ENCODE assay signal across 8 cellular contexts in genomic region chr1:150486966-150487762, GRCh38. TPM values are rescaled to one million over a fixed set of nuclear protein-coding genes. Genes with fewer than 3 reads are reported as not detected.
DNase-seq lines count a peak whose midpoint lies in the region; ATAC-seq and TF ChIP-seq lines count a peak whose summit lies in the region.

A gene with protein sequence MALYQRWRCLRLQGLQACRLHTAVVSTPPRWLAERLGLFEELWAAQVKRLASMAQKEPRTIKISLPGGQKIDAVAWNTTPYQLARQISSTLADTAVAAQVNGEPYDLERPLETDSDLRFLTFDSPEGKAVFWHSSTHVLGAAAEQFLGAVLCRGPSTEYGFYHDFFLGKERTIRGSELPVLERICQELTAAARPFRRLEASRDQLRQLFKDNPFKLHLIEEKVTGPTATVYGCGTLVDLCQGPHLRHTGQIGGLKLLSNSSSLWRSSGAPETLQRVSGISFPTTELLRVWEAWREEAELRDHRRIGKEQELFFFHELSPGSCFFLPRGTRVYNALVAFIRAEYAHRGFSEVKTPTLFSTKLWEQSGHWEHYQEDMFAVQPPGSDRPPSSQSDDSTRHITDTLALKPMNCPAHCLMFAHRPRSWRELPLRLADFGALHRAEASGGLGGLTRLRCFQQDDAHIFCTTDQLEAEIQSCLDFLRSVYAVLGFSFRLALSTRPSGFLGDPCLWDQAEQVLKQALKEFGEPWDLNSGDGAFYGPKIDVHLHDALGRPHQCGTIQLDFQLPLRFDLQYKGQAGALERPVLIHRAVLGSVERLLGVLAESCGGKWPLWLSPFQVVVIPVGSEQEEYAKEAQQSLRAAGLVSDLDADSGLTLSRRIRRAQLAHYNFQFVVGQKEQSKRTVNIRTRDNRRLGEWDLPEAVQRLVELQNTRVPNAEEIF (plus strand): TSS chr1:150487419. CDS start chr1:150487451, 32 bp downstream.

- H3K9me2 ChIP-seq in OCI-LY1 (ENCODE audit: low read depth, low read length), result no peaks in the 10 kb centered on the region

- H3K36me3 ChIP-seq in HUES64 (ENCODE audit: insufficient read depth, low read length), result peaks cover 32% of the 10 kb centered on the region
- peaks cover 25% of the 10 kb centered on the region for H3K36me3 ChIP-seq in OCI-LY1 (ENCODE audit: insufficient read depth, low read length)

- H3K9me3 ChIP-seq in HUES64 (ENCODE audit: insufficient read depth, low read depth, low read length) (no peaks in the 10 kb centered on the region), OCI-LY1 (ENCODE audit: low read length) (no peaks in the 10 kb centered on the region)

- H3K4me1 ChIP-seq in HUES64 (ENCODE audit: insufficient read depth, low read length) (no peaks in the 10 kb centered on the region), OCI-LY1 (ENCODE audit: insufficient read depth, low read length, severe bottlenecking) (peaks cover 12% of the 10 kb centered on the region)

- H3K4me3 ChIP-seq in HUES64 (ENCODE audit: low read length) (peak within 1 kb of the TSS; percentile 73), OCI-LY1 (ENCODE audit: low read depth, low read length, poor library complexity, severe bottlenecking) (peak within 1 kb of the TSS; percentile 98)

- H4K20me1 ChIP-seq in OCI-LY1 (ENCODE audit: insufficient read depth, low read length), result no peaks in the 10 kb centered on the region

- peak; percentile 97 for DNase-seq in D341Med (ENCODE audit: low spot score)
- peak; percentile 91 for DNase-seq in activated CD8-positive, alpha-beta memory T cell treated with anti-CD3 and anti-CD28 coated beads, Interleukin-2, amount 50 U/mL, for 4 hours
- DNase-seq in epidermal melanocyte (ENCODE audit: insufficient read length, low spot score), result peak; percentile 95
- DNase-seq in middle frontal gyrus (ENCODE audit: extremely low spot score, low spot score), result peak; percentile 97
- DNase-seq in stimulated activated CD8-positive, alpha-beta memory T cell treated with anti-CD3 and anti-CD28 coated beads, Interleukin-2, amount 100 ng/mL, for 48 hours (ENCODE audit: low read depth in 2 of 2), result peak; percentile 81 to 90

- WGBS in HUES64, result 1% methylated on average over 29 of the region's 30 CpGs

- peaks cover 5% of the 10 kb centered on the region; the same call in 1 of the 2 replicates for H3K79me2 ChIP-seq in OCI-LY1 (ENCODE audit: insufficient read depth, low read length)

- no peaks in the 10 kb centered on the region for H3F3A ChIP-seq in OCI-LY1 (ENCODE audit: insufficient read depth, low read length)

- H3K9ac ChIP-seq in HUES64 (ENCODE audit: low read depth, low read length) (peak within 1 kb of the TSS; percentile 79), OCI-LY1 (ENCODE audit: low read length) (peak within 1 kb of the TSS; percentile 98)

- H3K27ac ChIP-seq in HUES64 (ENCODE audit: low read depth, low read length) (peak within 1 kb of the TSS; percentile 25; the same call in 1 of the 2 replicates), OCI-LY1 (ENCODE audit: low read depth, low read length, poor library complexity, severe bottlenecking) (peak within 1 kb of the TSS; percentile 31)

- no peak for TF ChIP-seq CTCF in OCI-LY1 (IDR thresholded peaks at IDR 0.05; ENCODE audit: low read length)

- peak; percentile 99 for ATAC-seq in GM21447 (IDR thresholded peaks at IDR 0.05; ENCODE audit: unreplicated experiment)

- no peaks in the 10 kb centered on the region for H3K27me3 ChIP-seq in HUES64 (ENCODE audit: insufficient read depth, low read length)
- H3K27me3 ChIP-seq in OCI-LY1 (ENCODE audit: insufficient read depth, low read length), result no peaks in the 10 kb centered on the region

- peak within 1 kb of the TSS; percentile 90 for H3K4me2 ChIP-seq in OCI-LY1 (ENCODE audit: low read length)

- peak within 1 kb of the TSS; percentile 94 for H2AFZ ChIP-seq in OCI-LY1 (ENCODE audit: low read length)

RNA-seq across cellular contexts. Expression of the gene that starts here (rescaled TPM):
- polyA plus RNA-seq in HUES64 (2013, experiment 1 of 2), result 15.1 TPM
- 19.0 TPM for polyA plus RNA-seq in HUES64 (2013, experiment 2 of 2)

Comparison
In these comparisons a context has a peak if more than half of its experiments do, and no peak if none do; other contexts are left out.
1. Peak in every context shown above with its lines: DNase-seq, ATAC-seq, H3K4me3 ChIP-seq and H3K27ac ChIP-seq.